Comparison of ENCODE assay signal across 8 cellular contexts in genomic region chr7:38374507-38374906, GRCh38.
DNase-seq lines count a peak whose midpoint lies in the region; ATAC-seq and TF ChIP-seq lines count a peak whose summit lies in the region.

No MANE protein-coding gene starts in this region.

- H3K4me1 Mint-ChIP-seq in CD14-positive monocyte, result peaks cover 7% of the 10 kb centered on the region
- H3K4me1 Mint-ChIP-seq in activated T-cell treated with anti-CD3 and anti-CD28 coated beads, Interleukin-2, amount 50 U/mL, for 72 hours (ENCODE audit: low read depth), result peaks cover 14% of the 10 kb centered on the region
- peaks cover 5 to 6% of the 10 kb centered on the region in 2 donors for H3K4me1 Mint-ChIP-seq in stimulated activated naive B cell treated with anti-CD40 and anti-IgM and Interleukin-4, amounts not matched to agents 10 μg/mL and 1 μg/mL and 100 μg/mL, for 72 hours

- peak; percentile 55 for ATAC-seq in GM18867 (IDR thresholded peaks at IDR 0.05; ENCODE audit: unreplicated experiment)
- ATAC-seq in activated T-cell treated with anti-CD3 and anti-CD28 coated beads, Interleukin-2, amount 50 U/mL, for 72 hours (replicated peaks in 1 of 2), result peak in 1 of 2 donors; percentile 42
- ATAC-seq in stimulated activated naive B cell treated with anti-CD40 and anti-IgM and Interleukin-4, amounts not matched to agents 10 μg/mL and 1 μg/mL and 100 μg/mL, for 72 hours (replicated peaks), result no peak

- no peaks in the 10 kb centered on the region for H3K9me3 Mint-ChIP-seq in CD14-positive monocyte
- no peaks in the 10 kb centered on the region for H3K9me3 Mint-ChIP-seq in activated T-cell treated with anti-CD3 and anti-CD28 coated beads, Interleukin-2, amount 50 U/mL, for 72 hours
- H3K9me3 Mint-ChIP-seq in stimulated activated naive B cell treated with anti-CD40 and anti-IgM and Interleukin-4, amounts not matched to agents 10 μg/mL and 1 μg/mL and 100 μg/mL, for 72 hours, result no peaks in the 10 kb centered on the region

- no peak overlapping the region for H3K4me3 Mint-ChIP-seq in CD14-positive monocyte
- H3K4me3 Mint-ChIP-seq in activated T-cell treated with anti-CD3 and anti-CD28 coated beads, Interleukin-2, amount 50 U/mL, for 72 hours, result no peak overlapping the region
- no peak overlapping the region for H3K4me3 Mint-ChIP-seq in stimulated activated naive B cell treated with anti-CD40 and anti-IgM and Interleukin-4, amounts not matched to agents 10 μg/mL and 1 μg/mL and 100 μg/mL, for 72 hours

- TF ChIP-seq CTCF in CD14-positive monocyte (IDR thresholded peaks at IDR 0.05), result peak; percentile 92

- H3K27ac Mint-ChIP-seq in CD14-positive monocyte, result no peak overlapping the region
- H3K27ac Mint-ChIP-seq in activated T-cell treated with anti-CD3 and anti-CD28 coated beads, Interleukin-2, amount 50 U/mL, for 72 hours, result no peak overlapping the region
- no peak overlapping the region for H3K27ac Mint-ChIP-seq in stimulated activated naive B cell treated with anti-CD40 and anti-IgM and Interleukin-4, amounts not matched to agents 10 μg/mL and 1 μg/mL and 100 μg/mL, for 72 hours

- peaks cover 19 to 33% of the 10 kb centered on the region in 2 donors for H3K36me3 Mint-ChIP-seq in CD14-positive monocyte
- peaks cover 2% of the 10 kb centered on the region in 2 donors for H3K36me3 Mint-ChIP-seq in activated T-cell treated with anti-CD3 and anti-CD28 coated beads, Interleukin-2, amount 50 U/mL, for 72 hours (ENCODE audit: insufficient read depth in 2 of 2)
- peaks cover 0 to 4% of the 10 kb centered on the region in 2 donors for H3K36me3 Mint-ChIP-seq in stimulated activated naive B cell treated with anti-CD40 and anti-IgM and Interleukin-4, amounts not matched to agents 10 μg/mL and 1 μg/mL and 100 μg/mL, for 72 hours

- intact Hi-C loops in CD14-positive monocyte (cut with micrococcal nuclease), result loop anchor here (2.0 to 10.0 kb wide), 3 partner anchors 160 to 268 kb away; no protein-coding TSS in a partner anchor

- no peaks in the 10 kb centered on the region for H3K27me3 Mint-ChIP-seq in CD14-positive monocyte (ENCODE audit: low read depth in 3 of 3)
- no peaks in the 10 kb centered on the region for H3K27me3 Mint-ChIP-seq in activated T-cell treated with anti-CD3 and anti-CD28 coated beads, Interleukin-2, amount 50 U/mL, for 72 hours (ENCODE audit: low read depth)
- H3K27me3 Mint-ChIP-seq in stimulated activated naive B cell treated with anti-CD40 and anti-IgM and Interleukin-4, amounts not matched to agents 10 μg/mL and 1 μg/mL and 100 μg/mL, for 72 hours, result no peaks in the 10 kb centered on the region

- DNase-seq in CD14-positive monocyte (ENCODE audit: low spot score) (no peak), NCI-H526 treated with DMSO at 0.1 percent for 48 hours (lab: John Stamatoyannopoulos, UW) (peak; percentile 3), hepatic stellate cell (ENCODE audit: low spot score) (peak; percentile 15), HuH-7 (ENCODE audit: low spot score) (no peak)
- peak; percentile 45 to 60 for DNase-seq in activated T-cell treated with anti-CD3 and anti-CD28 coated beads, Interleukin-2, amount 50 U/mL, for 72 hours
- DNase-seq in stimulated activated CD8-positive, alpha-beta memory T cell treated with anti-CD3 and anti-CD28 coated beads, Interleukin-7, amount 100 ng/mL, for 1 hour (ENCODE audit: low read depth in 2 of 2), result peak; percentile 19 to 48
- DNase-seq in stimulated activated naive B cell treated with anti-CD40 and anti-IgM and Interleukin-4, amounts not matched to agents 10 μg/mL and 1 μg/mL and 100 μg/mL, for 72 hours, result no peak

Comparison
In these comparisons a context has a peak if more than half of its experiments do, and no peak if none do; other contexts are left out.
1. DNase-seq: peak in NCI-H526 treated with DMSO at 0.1 percent for 48 hours (single experiment), activated T-cell treated with anti-CD3 and anti-CD28 coated beads, Interleukin-2, amount 50 U/mL, for 72 hours (2 of 2), hepatic stellate cell (single experiment) and stimulated activated CD8-positive, alpha-beta memory T cell treated with anti-CD3 and anti-CD28 coated beads, Interleukin-7, amount 100 ng/mL, for 1 hour (2 of 2); none in CD14-positive monocyte (single experiment), HuH-7 (single experiment) and stimulated activated naive B cell treated with anti-CD40 and anti-IgM and Interleukin-4, amounts not matched to agents 10 μg/mL and 1 μg/mL and 100 μg/mL, for 72 hours (single experiment).